ENCODE assay signal across 8 cellular contexts in the genomic region with DNA sequence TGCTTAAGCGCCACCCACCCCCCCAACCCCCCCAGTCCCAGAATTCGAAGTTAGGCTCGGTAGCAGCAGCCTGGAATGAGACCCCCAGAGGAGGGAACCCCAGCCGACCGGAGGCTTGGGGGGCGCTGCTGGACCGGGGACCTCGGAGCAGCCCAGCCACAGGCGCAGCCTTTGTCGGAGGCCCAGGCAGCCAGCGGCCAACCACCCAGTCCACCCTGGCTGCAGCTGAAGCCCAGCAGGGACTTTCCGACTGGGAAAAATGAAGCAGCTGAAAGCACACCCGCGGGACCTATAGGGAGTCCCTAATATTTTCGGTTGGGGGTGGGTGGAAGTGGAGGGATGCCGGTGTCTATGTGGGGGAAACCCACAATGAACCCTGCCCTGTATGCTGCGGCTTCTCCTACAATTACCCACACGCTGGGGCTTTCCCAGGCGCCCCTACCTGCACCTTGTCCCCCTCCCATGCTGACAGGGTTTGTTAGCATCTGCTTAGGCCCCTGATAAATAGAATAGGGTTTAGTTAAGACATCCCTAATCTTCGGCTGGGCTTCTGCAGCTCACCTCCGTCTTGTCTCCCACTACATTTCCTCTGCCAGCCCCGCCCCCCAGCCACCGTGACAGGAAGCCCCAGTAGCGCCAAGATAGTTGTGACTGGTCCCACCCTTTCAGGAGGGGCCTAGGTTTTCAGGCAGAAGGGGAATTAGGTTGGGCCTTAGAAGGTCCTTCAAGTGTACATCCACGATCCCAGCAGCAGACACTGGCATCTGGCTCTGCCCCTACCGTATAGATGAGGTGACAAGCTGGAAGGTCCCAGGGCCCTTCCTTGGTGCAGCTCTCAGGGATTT. TPM values are rescaled to one million over a fixed set of nuclear protein-coding genes. Genes with fewer than 3 reads are reported as not detected.
DNase-seq lines count a peak whose midpoint lies in the region; FAIRE-seq and TF ChIP-seq lines count a peak whose summit lies in the region.

No MANE protein-coding gene starts in this region.

- peaks cover 35% of the 10 kb centered on the region for H3K36me3 Mint-ChIP-seq in Caco-2 (ENCODE audit: insufficient read depth, unreplicated experiment)
- H3K36me3 Mint-ChIP-seq in nephron (ENCODE audit: low read depth) = peaks cover 9% of the 10 kb centered on the region

- H3K4me1 Mint-ChIP-seq in Caco-2 (ENCODE audit: low read depth, unreplicated experiment) (no peaks in the 10 kb centered on the region), nephron (peaks cover 45% of the 10 kb centered on the region)

- H3K27me3 Mint-ChIP-seq in Caco-2 (ENCODE audit: insufficient read depth, unreplicated experiment) = no peaks in the 10 kb centered on the region
- no peaks in the 10 kb centered on the region for H3K27me3 Mint-ChIP-seq in nephron (ENCODE audit: low read depth)

- H3K27ac Mint-ChIP-seq in Caco-2 (ENCODE audit: unreplicated experiment) (peak overlapping the region; percentile 64), nephron (peak overlapping the region; percentile 97 to 98 (median 98))

- H3K4me3 Mint-ChIP-seq in Caco-2 (ENCODE audit: unreplicated experiment) = peak overlapping the region; percentile 80
- H3K4me3 Mint-ChIP-seq in nephron = peak overlapping the region; percentile 85 to 93 (median 86)

- 2% methylated on average over 26 of the region's 26 CpGs for WGBS in GM23248 (ENCODE audit: low coverage in 1 of 2, low lambda C conversion rate in 2 of 2, missing lambda C conversion rate in 2 of 2), 2 experiments
- 3 to 6% (median 4%) methylated on average over 19 to 26 of the region's 26 CpGs for WGBS in stomach, 5 donors

- H3K9ac ChIP-seq in GM23248 (peak overlapping the region; percentile 92), OCI-LY1 (ENCODE audit: low read length) (peak overlapping the region; percentile 77)

- H3K27me3 ChIP-seq in Caco-2 (replicated peaks; ENCODE audit: control insufficient read depth, insufficient read depth, low read length) (no peaks in the 10 kb centered on the region), GM23248 (replicated peaks; ENCODE audit: insufficient read depth) (no peaks in the 10 kb centered on the region), OCI-LY1 (ENCODE audit: insufficient read depth, low read length) (no peaks in the 10 kb centered on the region), stomach (no peaks in the 10 kb centered on the region)

- peak overlapping the region; percentile 85 for H2AFZ ChIP-seq in GM23248
- H2AFZ ChIP-seq in OCI-LY1 (ENCODE audit: low read length) = no peak overlapping the region

- no peak for DNase-seq in Caco-2
- DNase-seq in GM23248 = peak; percentile 85
- peak; percentile 87 for DNase-seq in activated T-cell treated with anti-CD3 and anti-CD28 coated beads, Interleukin-2, amount 50 U/mL, for 48 hours
- DNase-seq in fibroblast of gingiva (ENCODE audit: low read depth) = peak; percentile 44
- DNase-seq in stomach = peak; percentile 63
- no peak for DNase-seq in H54 (ENCODE audit: insufficient read length, low spot score)

- in situ Hi-C loops in GM23248 (cut with MboI) = no loop called here

- intact Hi-C loops in Caco-2 (cut with micrococcal nuclease; ENCODE audit: unreplicated experiment) (no loop called here), stomach (cut with DNase I; ENCODE audit: low total_unique reads) (no loop called here)

- no peaks in the 10 kb centered on the region for H3K9me3 ChIP-seq in Caco-2
- no peaks in the 10 kb centered on the region for H3K9me3 ChIP-seq in GM23248 (ENCODE audit: low read depth)
- H3K9me3 ChIP-seq in OCI-LY1 (ENCODE audit: low read length) = no peaks in the 10 kb centered on the region
- no peaks in the 10 kb centered on the region for H3K9me3 ChIP-seq in stomach

- H3K4me1 ChIP-seq in Caco-2 (peaks cover 4% of the 10 kb centered on the region; the same call in 1 of the 2 replicates), GM23248 (ENCODE audit: insufficient read depth) (peaks cover 27% of the 10 kb centered on the region), OCI-LY1 (ENCODE audit: insufficient read depth, low read length, severe bottlenecking) (peaks cover 37% of the 10 kb centered on the region), stomach (peaks cover 36 to 51% (median 47%) of the 10 kb centered on the region in 4 donors)

- H3K4me2 ChIP-seq in GM23248 (ENCODE audit: unreplicated experiment) = peak overlapping the region; percentile 93
- peak overlapping the region; percentile 87 for H3K4me2 ChIP-seq in OCI-LY1 (ENCODE audit: low read length)

- H3K36me3 ChIP-seq in Caco-2 (ENCODE audit: control insufficient read depth, insufficient read depth, low read length) = no peaks in the 10 kb centered on the region
- H3K36me3 ChIP-seq in GM23248 (ENCODE audit: low read depth) = peaks cover 5% of the 10 kb centered on the region; the same call in 1 of the 2 replicates
- H3K36me3 ChIP-seq in OCI-LY1 (ENCODE audit: insufficient read depth, low read length) = peaks cover 20% of the 10 kb centered on the region; the same call in 1 of the 2 replicates
- H3K36me3 ChIP-seq in stomach = peaks cover 5 to 25% (median 22%) of the 10 kb centered on the region in 4 donors

- H3K9me2 ChIP-seq in GM23248 (ENCODE audit: insufficient read depth) = no peaks in the 10 kb centered on the region
- no peaks in the 10 kb centered on the region for H3K9me2 ChIP-seq in OCI-LY1 (ENCODE audit: low read depth, low read length)

- H3F3A ChIP-seq in GM23248 (ENCODE audit: insufficient read depth) (peaks cover 37% of the 10 kb centered on the region), OCI-LY1 (ENCODE audit: insufficient read depth, low read length) (no peaks in the 10 kb centered on the region)

- POLR2A ChIA-PET in Caco-2 (lab: Charles Lee) = interaction anchor here (1.1 to 1.2 kb wide), 2 partner anchors 22 to 93 kb away, joined by 3 to 4 read pairs; partner anchors contain the start of genes KPNA6 and TXLNA

- TF ChIP-seq POLR2A in stomach (IDR thresholded peaks at IDR 0.05) (no peak), H54 (IDR thresholded peaks at IDR 0.05; ENCODE audit: low read depth, low read length) (no peak)

- no peak for FAIRE-seq in H54 (lab: Jason Lieb, UNC)

- H3K9me3 Mint-ChIP-seq in Caco-2 (ENCODE audit: unreplicated experiment) (no peaks in the 10 kb centered on the region), nephron (no peaks in the 10 kb centered on the region)

- H3K79me2 ChIP-seq in GM23248 (ENCODE audit: insufficient read depth) (no peaks in the 10 kb centered on the region), OCI-LY1 (ENCODE audit: insufficient read depth, low read length) (no peaks in the 10 kb centered on the region)

- TF ChIP-seq EP300 in stomach (IDR thresholded peaks at IDR 0.05) = no peak

- BruUV-seq in Caco-2 (replicated peaks; lab: Mats Ljungman, UMichigan) = no TSS peak

- peak overlapping the region; percentile 96 for H3K27ac ChIP-seq in GM23248
- peak overlapping the region; percentile 75 for H3K27ac ChIP-seq in OCI-LY1 (ENCODE audit: low read depth, low read length, poor library complexity, severe bottlenecking)
- peak overlapping the region; percentile 58 to 89 (median 84) for H3K27ac ChIP-seq in stomach

- TF ChIP-seq CTCF in Caco-2 (IDR thresholded peaks at IDR 0.05; ENCODE audit: insufficient read depth in 1 of 2, low read depth in 1 of 2, low read length in 1 of 2, severe bottlenecking in 1 of 2, unreplicated experiment in 1 of 2) = peak in 1 of 2 experiments; percentile 16
- TF ChIP-seq CTCF in OCI-LY1 (IDR thresholded peaks at IDR 0.05; ENCODE audit: low read length) = no peak; the same call in 1 of the 2 replicates
- TF ChIP-seq CTCF in nephron (IDR thresholded peaks at IDR 0.05; ENCODE audit: unreplicated experiment in 3 of 3) = no peak
- TF ChIP-seq CTCF in stomach (IDR thresholded peaks at IDR 0.05) = no peak

- H4K20me1 ChIP-seq in GM23248 (ENCODE audit: insufficient read depth) (no peaks in the 10 kb centered on the region), OCI-LY1 (ENCODE audit: insufficient read depth, low read length) (no peaks in the 10 kb centered on the region)

- H3K4me3 ChIP-seq in Caco-2 (ENCODE audit: low read depth, low read length) = peak overlapping the region; percentile 60
- H3K4me3 ChIP-seq in GM23248 = peak overlapping the region; percentile 83
- peak overlapping the region; percentile 73 for H3K4me3 ChIP-seq in OCI-LY1 (ENCODE audit: low read depth, low read length, poor library complexity, severe bottlenecking)
- peak overlapping the region; percentile 57 to 71 (median 68) for H3K4me3 ChIP-seq in stomach

- CTCF ChIA-PET in Caco-2 (lab: Charles Lee) = interaction anchor here (0.6 to 1.4 kb wide), 3 partner anchors 14 to 25 kb away, joined by 3 to 4 read pairs (median 3); no protein-coding TSS in a partner anchor

RNA-seq across cellular contexts. Expression of gene CCDC28B, which starts 0.8 kb away (rescaled TPM):
- total RNA-seq in Caco-2 (2022) = 3.7 and 3.9 TPM in 2 replicates
- total RNA-seq in GM23248 (2014; rRNA removed; shearing (Covaris generic)) = 10.4 and 17.7 TPM in 2 replicates
- polyA plus RNA-seq in GM23248 (2016; fragmentation: Nextera tagmentation; extraction: Ambion mirVana) = 19.7 TPM in 2 replicates
- 10 to 100 TPM in 1 of 5 donors, 1 to 10 TPM in 1, under 1 TPM in 1, not detected in 2; 0.45 to 27.8 (median 5.3) TPM for total RNA-seq in stomach
- 10 to 100 TPM in 2 of 3 donors, 1 to 10 TPM in 1; 8.7 to 11.8 (median 10.7) TPM for polyA plus RNA-seq in stomach

RNA-seq across cellular contexts. Expression of gene IQCC, which starts 4.2 kb away (rescaled TPM):
- total RNA-seq in Caco-2 (2022) (3.4 and 3.5 TPM in 2 replicates), stomach (1 to 10 TPM in 4 of 5 donors, not detected in 1; 2.3 to 5.5 (median 2.9) TPM)
- 0.97 and 1.4 TPM in 2 replicates for total RNA-seq in GM23248 (2014; rRNA removed; shearing (Covaris generic))
- polyA plus RNA-seq in GM23248 (2016; fragmentation: Nextera tagmentation; extraction: Ambion mirVana) (1.7 and 2.2 TPM in 2 replicates), stomach (1 to 10 TPM; 1.3 to 2.1 (median 1.7) TPM)

RNA-seq across cellular contexts. Expression of gene DCDC2B, which starts 7.7 kb away (rescaled TPM):
- total RNA-seq in Caco-2 (2022) (not detected in 2 replicates), stomach (not detected)
- total RNA-seq in GM23248 (2014; rRNA removed; shearing (Covaris generic)) = not detected in 2 replicates
- polyA plus RNA-seq in GM23248 (2016; fragmentation: Nextera tagmentation; extraction: Ambion mirVana) (0.21 and 0.25 TPM in 2 replicates), stomach (not detected)

RNA-seq across cellular contexts. Expression of gene TMEM234, which starts 20.9 kb away (rescaled TPM):
- total RNA-seq in Caco-2 (2022) = 11.5 and 12.0 TPM in 2 replicates
- total RNA-seq in GM23248 (2014; rRNA removed; shearing (Covaris generic)) = 12.5 and 23.5 TPM in 2 replicates
- polyA plus RNA-seq in GM23248 (2016; fragmentation: Nextera tagmentation; extraction: Ambion mirVana) = 25.6 and 26.1 TPM in 2 replicates
- total RNA-seq in stomach = 100 to 1,000 TPM in 1 of 5 donors, 10 to 100 TPM in 4; 19.1 to 169 (median 27.1) TPM
- 10 to 100 TPM; 11.6 to 14.3 (median 13.4) TPM for polyA plus RNA-seq in stomach

RNA-seq across cellular contexts. Expression of gene EIF3I, which starts 21.0 kb away (rescaled TPM):
- total RNA-seq in Caco-2 (2022) (128 and 153 TPM in 2 replicates), stomach (100 to 1,000 TPM in 2 of 5 donors, 10 to 100 TPM in 3; 21.1 to 444 (median 90.1) TPM)
- total RNA-seq in GM23248 (2014; rRNA removed; shearing (Covaris generic)) = 266 and 286 TPM in 2 replicates
- polyA plus RNA-seq in GM23248 (2016; fragmentation: Nextera tagmentation; extraction: Ambion mirVana) (259 and 265 TPM in 2 replicates), stomach (100 to 1,000 TPM; 180 to 245 (median 198) TPM)

Comparison
In these comparisons a context has a peak if more than half of its experiments do, and no peak if none do; other contexts are left out.
1. DNase-seq: peak in GM23248 (single experiment), activated T-cell treated with anti-CD3 and anti-CD28 coated beads, Interleukin-2, amount 50 U/mL, for 48 hours (2 of 2), fibroblast of gingiva (single experiment) and stomach (single experiment); none in Caco-2 (0 of 2) and H54 (single experiment).
2. Peak in every context shown above with its lines, with median percentiles within 50 percentile points of each other: H3K4me3 ChIP-seq and H3K27ac ChIP-seq.